Comparison of ENCODE assay signal across 8 cellular contexts in the genomic region with DNA sequence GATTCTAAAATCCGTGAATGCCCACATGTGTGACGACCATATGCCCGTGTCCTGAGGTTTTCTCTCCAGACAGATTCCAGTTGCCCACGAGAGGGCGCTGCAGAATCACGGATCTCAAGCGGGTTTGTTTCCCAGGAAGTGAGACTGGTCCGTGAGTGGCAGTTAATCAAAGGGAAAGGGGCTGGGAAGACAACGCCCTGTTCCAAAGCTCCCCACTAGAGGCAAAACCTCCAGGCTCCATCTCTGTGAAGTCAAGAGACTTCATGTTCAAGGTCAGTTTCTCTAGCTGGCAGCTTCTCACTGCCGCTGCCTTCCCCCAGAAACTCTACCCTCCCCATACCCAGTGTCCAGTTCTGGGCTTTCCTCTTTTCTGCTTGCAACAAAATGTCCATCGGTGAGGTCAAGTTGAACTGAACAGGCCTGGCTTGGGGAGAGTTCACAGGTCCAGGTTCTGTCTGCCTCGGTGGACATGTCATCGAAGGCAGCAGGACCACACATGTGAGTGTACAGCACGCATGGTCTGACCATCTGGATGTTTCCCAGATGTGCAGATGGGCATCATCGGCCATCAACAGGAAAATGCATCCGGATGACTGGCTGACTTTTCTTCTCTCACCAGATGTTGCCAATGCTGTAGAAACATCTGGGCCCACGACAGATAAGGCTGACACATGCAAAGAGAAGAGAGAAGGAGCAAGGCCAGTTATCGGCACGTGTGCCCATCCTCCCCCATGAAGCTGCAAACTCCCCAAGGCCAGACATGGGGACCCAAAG. TPM values are rescaled to one million over a fixed set of nuclear protein-coding genes. Genes with fewer than 3 reads are reported as not detected.
A peak's percentile ranks its signal among the peaks of the same experiment; 100 is the strongest.
DNase-seq lines count a peak whose midpoint lies in the region; ATAC-seq, FAIRE-seq and TF ChIP-seq lines count a peak whose summit lies in the region.

No MANE protein-coding gene starts in this region.

- H4K20me1 ChIP-seq in mammary epithelial cell (ENCODE audit: insufficient read depth, low read length) = no peaks in the 10 kb centered on the region
- H4K20me1 ChIP-seq in keratinocyte (ENCODE audit: control insufficient read depth, extremely low read depth, insufficient read depth, low read length) = no peaks in the 10 kb centered on the region

- no peak overlapping the region for H3K4me2 ChIP-seq in mammary epithelial cell (ENCODE audit: insufficient read depth, low read depth, low read length)
- no peak overlapping the region for H3K4me2 ChIP-seq in keratinocyte (ENCODE audit: control insufficient read depth, extremely low read depth, insufficient read depth, low read depth, low read length)

- TF ChIP-seq CTCF in GM20000 (IDR thresholded peaks at IDR 0.05; ENCODE audit: extremely low read depth, missing control alignments) (peak; percentile 84), activated B cell treated with CpG ODN at 0.5 μM for 24 hours (IDR thresholded peaks at IDR 0.05) (no peak), mammary epithelial cell (conservative IDR thresholded peaks at IDR 0.05 in 1 of 2, IDR thresholded peaks at IDR 0.05 in 1 of 2; ENCODE audit: extremely low read depth in 1 of 2, insufficient read depth in 1 of 2, low read depth in 1 of 2, low read length in 2 of 2) (peak; percentile 87 to 92), keratinocyte (optimal IDR thresholded peaks at IDR 0.05 in 1 of 3, IDR thresholded peaks at IDR 0.05 in 1 of 3, conservative IDR thresholded peaks at IDR 0.05 in 1 of 3; ENCODE audit: extremely low read depth in 1 of 3, insufficient read depth in 2 of 3, low read length in 3 of 3) (peak; percentile 81 to 88 (median 87))

- no peak overlapping the region for H3K27ac Mint-ChIP-seq in activated B cell treated with CpG ODN at 0.5 μM for 24 hours

- FAIRE-seq in keratinocyte (lab: Jason Lieb, UNC) = peak; percentile 63

- peaks cover 12% of the 10 kb centered on the region for H3K27me3 Mint-ChIP-seq in activated B cell treated with CpG ODN at 0.5 μM for 24 hours

- ATAC-seq in activated B cell treated with CpG ODN at 0.5 μM for 24 hours (ENCODE audit: low read depth) (peak; percentile 25), GM21447 (IDR thresholded peaks at IDR 0.05; ENCODE audit: unreplicated experiment) (no peak)

- H3K36me3 Mint-ChIP-seq in activated B cell treated with CpG ODN at 0.5 μM for 24 hours (ENCODE audit: low read depth) = no peaks in the 10 kb centered on the region

- no TSS peak for BruUV-seq in mammary epithelial cell (replicated peaks; lab: Mats Ljungman, UMichigan)

- CTCF ChIA-PET in activated B cell treated with CpG ODN at 0.5 μM for 24 hours (lab: Charles Lee) (interaction anchor here (0.7 to 1.8 kb wide), 6 partner anchors 9 to 1663 kb away, joined by 3 to 7 read pairs (median 4); no protein-coding TSS in a partner anchor), mammary epithelial cell (lab: Charles Lee; ENCODE audit: low non-redundant PET) (interaction anchor here (0.6 kb wide), 1 partner anchor 152 kb away, joined by 4 read pairs; no protein-coding TSS in a partner anchor)

- peak overlapping the region; percentile 15 for H2AFZ ChIP-seq in ACC112 (ENCODE audit: low read length, unreplicated experiment)
- H2AFZ ChIP-seq in mammary epithelial cell (ENCODE audit: low read depth, low read length) = peak overlapping the region; percentile 28
- no peak overlapping the region for H2AFZ ChIP-seq in keratinocyte (ENCODE audit: control insufficient read depth, low read length)

- H3K4me3 Mint-ChIP-seq in activated B cell treated with CpG ODN at 0.5 μM for 24 hours = no peak overlapping the region

- H3K9me3 Mint-ChIP-seq in activated B cell treated with CpG ODN at 0.5 μM for 24 hours = no peaks in the 10 kb centered on the region

- H3K27me3 ChIP-seq in ACC112 (ENCODE audit: insufficient read depth, low read length) = peaks cover 17% of the 10 kb centered on the region
- peaks cover 2% of the 10 kb centered on the region for H3K27me3 ChIP-seq in mammary epithelial cell (ENCODE audit: insufficient read depth, low read length)
- H3K27me3 ChIP-seq in keratinocyte (ENCODE audit: control insufficient read depth, extremely low read depth, insufficient read depth, low read length) = peaks cover 15% of the 10 kb centered on the region

- H3K4me1 ChIP-seq in ACC112 (ENCODE audit: control insufficient read depth, insufficient read depth, low read length, unreplicated experiment) (no peaks in the 10 kb centered on the region), mammary epithelial cell (ENCODE audit: insufficient read depth, low read length) (peaks cover 8% of the 10 kb centered on the region), keratinocyte (ENCODE audit: control insufficient read depth, extremely low read depth, insufficient read depth, low read length) (peaks cover 13% of the 10 kb centered on the region)

- H3K36me3 ChIP-seq in ACC112 (ENCODE audit: insufficient read depth, low read length) (no peaks in the 10 kb centered on the region), mammary epithelial cell (ENCODE audit: insufficient read depth, low read length) (no peaks in the 10 kb centered on the region), keratinocyte (ENCODE audit: control insufficient read depth in 2 of 2, extremely low read depth in 1 of 2, insufficient read depth in 2 of 2, low read length in 2 of 2) (no peaks in the 10 kb centered on the region)

- H3K4me3 ChIP-seq in ACC112 (ENCODE audit: low read depth, low read length) (peak overlapping the region; percentile 36; the same call in 1 of the 2 replicates), mammary epithelial cell (replicated peaks in 1 of 3; ENCODE audit: insufficient read depth in 1 of 3, low read depth in 2 of 3, low read length in 3 of 3) (no peak overlapping the region), keratinocyte (ENCODE audit: control insufficient read depth in 2 of 3, extremely low read depth in 1 of 3, insufficient read depth in 2 of 3, low read depth in 1 of 3, low read length in 3 of 3) (no peak overlapping the region)

- no peaks in the 10 kb centered on the region for H3K9me3 ChIP-seq in mammary epithelial cell (replicated peaks; ENCODE audit: insufficient read depth, low read length)
- no peaks in the 10 kb centered on the region for H3K9me3 ChIP-seq in keratinocyte (ENCODE audit: control insufficient read depth, low read depth, low read length)

- no peak overlapping the region for H3K9ac ChIP-seq in mammary epithelial cell (ENCODE audit: insufficient read depth, low read length)
- no peak overlapping the region for H3K9ac ChIP-seq in keratinocyte (ENCODE audit: control insufficient read depth, extremely low read depth, insufficient read depth, low read length)

- intact Hi-C loops in activated B cell treated with CpG ODN at 0.5 μM for 24 hours (cut with micrococcal nuclease) (loop anchor here (5.0 kb wide), 1 partner anchor 408 kb away; no protein-coding TSS in a partner anchor), mammary epithelial cell (cut with micrococcal nuclease) (loop anchor here (1.0 to 10.0 kb wide), 7 partner anchors 101 to 407 kb away; partner anchors contain the start of gene GLCE)

- dilution Hi-C loops in mammary epithelial cell (cut with HindIII; ENCODE audit: low sequenced_read_pairs) = no loop called here
- dilution Hi-C loops in keratinocyte (cut with MboI; ENCODE audit: extremely low pct_ligation_motif_present, low sequenced_read_pairs) = no loop called here

- POLR2A ChIA-PET in activated B cell treated with CpG ODN at 0.5 μM for 24 hours (lab: Charles Lee) = interaction anchor here (0.5 kb wide), 1 partner anchor 475 kb away, joined by 3 read pairs; no protein-coding TSS in a partner anchor

- H3K9me1 ChIP-seq in keratinocyte (ENCODE audit: control insufficient read depth, extremely low read depth, insufficient read depth, low read length) = peaks cover 3% of the 10 kb centered on the region

- H3K27ac ChIP-seq in ACC112 (ENCODE audit: low read depth, low read length) = no peak overlapping the region
- H3K27ac ChIP-seq in mammary epithelial cell (ENCODE audit: insufficient read depth, low read depth, low read length) = no peak overlapping the region
- no peak overlapping the region for H3K27ac ChIP-seq in keratinocyte (ENCODE audit: control insufficient read depth, insufficient read depth, low read length)

- DNase-seq in GM20000 (ENCODE audit: low spot score) (peak; percentile 78), NCI-H345 (lab: John Stamatoyannopoulos, UW) (peak; percentile 83), activated B cell treated with CpG ODN at 0.5 μM for 24 hours (peak; percentile 32), mammary epithelial cell (peak; percentile 67), keratinocyte (ENCODE audit: low read depth, low spot score) (peak; percentile 32)
- peak; percentile 78 to 83 for DNase-seq in stimulated activated CD4-positive, alpha-beta T cell treated with anti-CD3 and anti-CD28 coated beads, Interleukin-2, amount 100 ng/mL, for 24 hours

- H3K4me1 Mint-ChIP-seq in activated B cell treated with CpG ODN at 0.5 μM for 24 hours = peaks cover 13% of the 10 kb centered on the region

- 49% methylated on average over 16 of the region's 19 CpGs for WGBS in mammary epithelial cell (ENCODE audit: low coverage, missing lambda C conversion rate)

- in situ Hi-C loops in mammary epithelial cell (cut with MboI; ENCODE audit: low sequenced_read_pairs in 2 of 2) = loop anchor here (25.0 kb wide), 1 partner anchor 203 kb away; no protein-coding TSS in a partner anchor

- H3K79me2 ChIP-seq in ACC112 (ENCODE audit: control insufficient read depth, insufficient read depth, low read length, unreplicated experiment) = no peaks in the 10 kb centered on the region
- no peaks in the 10 kb centered on the region for H3K79me2 ChIP-seq in mammary epithelial cell (ENCODE audit: insufficient read depth, low read length)
- H3K79me2 ChIP-seq in keratinocyte (ENCODE audit: control insufficient read depth, insufficient read depth, low read length) = no peaks in the 10 kb centered on the region

RNA-seq across cellular contexts. Expression of gene NOX5, which starts 44.9 kb away (rescaled TPM):
- total RNA-seq in activated B cell treated with CpG ODN at 0.5 μM for 24 hours = 0.05 and 0.09 TPM in 2 replicates
- total RNA-seq in mammary epithelial cell = under 1 TPM; 0.05 to 0.50 TPM
- 2.6 TPM for polyA plus RNA-seq in mammary epithelial cell
- polyA minus RNA-seq in mammary epithelial cell = 0.78 TPM
- 0.09 to 0.18 TPM (median 0.16 TPM) in 3 replicates for polyA plus RNA-seq in keratinocyte
- 0.16 TPM for polyA plus RNA-seq in keratinocyte (2011; ENCODE audit: low read depth)
- polyA plus RNA-seq in keratinocyte (2011; cell fraction: cytosol; rRNA removed) = 0.02 and 0.05 TPM in 2 replicates
- 0.55 and 0.71 TPM in 2 replicates for polyA plus RNA-seq in keratinocyte (2011; cell fraction: nucleus; rRNA removed)
- polyA plus RNA-seq in keratinocyte (2012; ENCODE audit: low replicate concordance) = 0.14 TPM in 2 replicates
- 0.03 to 0.49 TPM (median 0.19 TPM) in 3 replicates for polyA minus RNA-seq in keratinocyte
- not detected for polyA minus RNA-seq in keratinocyte (2011; cell fraction: cytosol; rRNA and poly(A)+ RNA removed)
- 0.16 and 0.21 TPM in 2 replicates for polyA minus RNA-seq in keratinocyte (2011; cell fraction: nucleus; rRNA and poly(A)+ RNA removed)

Comparison
In these comparisons a context has a peak if more than half of its experiments do, and no peak if none do; other contexts are left out.
1. DNase-seq: peak in every context shown above with its lines; median percentile 83 in NCI-H345; 80 in stimulated activated CD4-positive, alpha-beta T cell treated with anti-CD3 and anti-CD28 coated beads, Interleukin-2, amount 100 ng/mL, for 24 hours; 78 in GM20000; 67 in mammary epithelial cell; 32 in activated B cell treated with CpG ODN at 0.5 μM for 24 hours; 32 in keratinocyte.